Comparison of ENCODE assay signal across 1 cellular context in the genomic region with DNA sequence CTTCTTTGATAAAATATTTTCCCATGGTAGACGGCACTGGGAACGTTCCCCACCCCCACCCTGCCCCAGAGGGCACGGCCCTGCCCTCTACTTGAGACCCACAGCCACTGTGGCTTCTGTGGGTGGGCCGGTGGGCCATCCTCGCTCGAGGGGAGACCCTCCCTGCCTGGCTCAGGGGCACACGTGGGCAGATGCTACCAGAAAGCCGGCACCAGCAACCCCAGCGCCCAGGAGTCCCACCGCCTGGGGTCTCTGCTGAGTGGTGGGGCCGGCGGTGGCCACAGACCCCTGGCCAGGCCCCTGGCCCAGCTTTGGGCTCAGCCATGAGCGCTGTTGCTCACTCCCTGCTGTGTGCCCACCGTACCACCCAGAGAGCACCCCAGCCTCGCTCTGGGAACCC.
TF ChIP-seq lines count a peak whose summit lies in the region.

No MANE protein-coding gene starts in this region.

TF ChIP-seq in GM23338, 12 proteins besides CTCF, POLR2A, EP300 and RAD21 (continued from another document):
- TF ChIP-seq CREB1 (CRISPR knock-in tag; IDR thresholded peaks at IDR 0.05; ENCODE audit: low read depth) (no peak), JUNB (IDR thresholded peaks at IDR 0.05; ENCODE audit: unreplicated experiment) (no peak), ZNF114 (CRISPR knock-in tag; IDR thresholded peaks at IDR 0.05) (no peak)
